Comparison of ENCODE assay signal across 8 cellular contexts in genomic region chr18:24138281-24138883, GRCh38. TPM values are rescaled to one million over a fixed set of nuclear protein-coding genes. Genes with fewer than 3 reads are reported as not detected.
DNase-seq lines count a peak whose midpoint lies in the region; ATAC-seq, FAIRE-seq and TF ChIP-seq lines count a peak whose summit lies in the region.

No MANE protein-coding gene starts in this region.

- no TSS peak for BruUV-seq in GM12878 (replicated peaks; lab: Mats Ljungman, UMichigan)

- H3K27me3 ChIP-seq in GM12878 (replicated peaks in 1 of 2; ENCODE audit: control insufficient read depth in 2 of 2, insufficient read depth in 2 of 2, low read length in 1 of 2): peaks cover 0 to 3% of the 10 kb centered on the region in 2 experiments; a peak in 1 of 4 replicates
- peaks cover 7% of the 10 kb centered on the region for H3K27me3 ChIP-seq in mononuclear cell (ENCODE audit: insufficient read depth, low read length)

- CTCF ChIA-PET in HEK293T (lab: Yijun Ruan, JAX) (interaction anchor here (1.1 to 1.9 kb wide), 3 partner anchors 18 to 351 kb away, joined by 3 to 6 read pairs (median 3); no protein-coding TSS in a partner anchor), GM12878 (lab: Yijun Ruan, JAX) (interaction anchor here (0.9 to 1.5 kb wide), 5 partner anchors 9 to 219 kb away, joined by 3 to 6 read pairs (median 4); no protein-coding TSS in a partner anchor)

- DNase-seq in AG10803 (ENCODE audit: low read depth): no peak
- no peak for DNase-seq in HEK293T (ENCODE audit: extremely low spot score)
- no peak for DNase-seq in GM12878 (ENCODE audit: low read depth, low spot score)
- no peak for DNase-seq in posterior cingulate gyrus
- DNase-seq in H4 (ENCODE audit: low spot score): no peak
- DNase-seq in NCI-H2171 (lab: John Stamatoyannopoulos, UW): no peak

- H3K4me1 ChIP-seq in GM12878 (ENCODE audit: control insufficient read depth, insufficient read depth, low read length): peaks cover 9% of the 10 kb centered on the region
- H3K4me1 ChIP-seq in mononuclear cell (ENCODE audit: insufficient read depth, low read length): peaks cover 17% of the 10 kb centered on the region

- no peaks in the 10 kb centered on the region for H3K9me3 ChIP-seq in GM12878 (replicated peaks; ENCODE audit: control insufficient read depth, insufficient read depth, low read length)
- no peaks in the 10 kb centered on the region for H3K9me3 ChIP-seq in mononuclear cell (ENCODE audit: low read depth, low read length)

- H3K4me3 ChIP-seq in AG10803 (ENCODE audit: low read length) (peak overlapping the region; percentile 77), GM12878 (peak overlapping the region; percentile 68), mononuclear cell (ENCODE audit: low read length) (peak overlapping the region; percentile 34)

- intact Hi-C loops in GM12878 (cut with micrococcal nuclease; ENCODE audit: unreplicated experiment) (no loop called here), posterior cingulate gyrus (cut with DNase I) (no loop called here)

- WGBS in GM12878 (ENCODE audit: insufficient coverage, insufficient replicate concordance, low lambda C conversion rate, missing lambda C conversion rate): 51% methylated on average over 18 of the region's 18 CpGs

- in situ Hi-C loops in GM12878 (cut with MboI): no loop called here

- no peaks in the 10 kb centered on the region for H3K79me2 ChIP-seq in GM12878 (ENCODE audit: control insufficient read depth, insufficient read depth, low read length)

- peak overlapping the region; percentile 72; the same call in 1 of the 2 replicates for H3K9ac ChIP-seq in GM12878 (ENCODE audit: control insufficient read depth, insufficient read depth, low read length)

- SMC1A ChIA-PET in GM12878 (lab: Charles Lee; ENCODE audit: uncharacterized antibody, unreplicated experiment): interaction anchor here (0.8 kb wide), 1 partner anchor 195 kb away, joined by 3 read pairs; no protein-coding TSS in a partner anchor

- no peaks in the 10 kb centered on the region for H4K20me1 ChIP-seq in GM12878 (ENCODE audit: control insufficient read depth, insufficient read depth)

- RAD21 ChIA-PET in GM12878 (lab: Charles Lee; ENCODE audit: unreplicated experiment): interaction anchor here (1.2 kb wide), 1 partner anchor 19 kb away, joined by 3 read pairs; no protein-coding TSS in a partner anchor

- TF ChIP-seq POLR2A in GM12878 (IDR thresholded peaks at IDR 0.05; ENCODE audit: low read depth, low read length): no peak

- H2AFZ ChIP-seq in GM12878 (ENCODE audit: control insufficient read depth, low read depth, low read length): peak overlapping the region; percentile 79

- ATAC-seq in GM12878: peak; percentile 16
- ATAC-seq in GM21367 (IDR thresholded peaks at IDR 0.05; ENCODE audit: unreplicated experiment): no peak

- peaks cover 0 to 1% of the 10 kb centered on the region in 2 experiments; a peak in 1 of 4 replicates for H3K36me3 ChIP-seq in GM12878 (ENCODE audit: control insufficient read depth in 2 of 2, insufficient read depth in 2 of 2, low read length in 1 of 2)

- TF ChIP-seq RAD21 in GM12878 (IDR thresholded peaks at IDR 0.05; ENCODE audit: insufficient read depth, low read depth, low read length): no peak

- peak; percentile 52 for FAIRE-seq in GM12878 (lab: Jason Lieb, UNC)

- TF ChIP-seq CTCF in AG10803 (conservative IDR thresholded peaks at IDR 0.05; ENCODE audit: low read length) (no peak), GM12878 (IDR thresholded peaks at IDR 0.05 in 2 of 3, conservative IDR thresholded peaks at IDR 0.05 in 1 of 3; ENCODE audit: control insufficient read depth in 2 of 3, extremely low read depth in 1 of 3, insufficient read depth in 1 of 3, low read depth in 3 of 3, low read length in 3 of 3) (no peak)

- no peak overlapping the region for H3K27ac ChIP-seq in GM12878 (ENCODE audit: control insufficient read depth, insufficient read depth)

- no peak for TF ChIP-seq EP300 in GM12878 (IDR thresholded peaks at IDR 0.05; ENCODE audit: borderline replicate concordance in 1 of 2, control insufficient read depth in 1 of 2, low read depth in 2 of 2, low read length in 2 of 2)

- H3K4me2 ChIP-seq in GM12878 (ENCODE audit: control insufficient read depth, insufficient read depth): peak overlapping the region; percentile 100

- POLR2A ChIA-PET in HEK293T (lab: Yijun Ruan, JAX): interaction anchor here (0.6 to 2.2 kb wide), 43 partner anchors 9 to 694 kb away, joined by 3 to 14 read pairs (median 4); no protein-coding TSS in a partner anchor
- POLR2A ChIA-PET in GM12878 (lab: Charles Lee): no interaction called here

TF ChIP-seq in HEK293T, 16 proteins besides CTCF, POLR2A, EP300 and RAD21:
- no peak for TF ChIP-seq LEF1 (IDR thresholded peaks at IDR 0.05; ENCODE audit: borderline replicate concordance)
- TF ChIP-seq PKNOX1 (IDR thresholded peaks at IDR 0.05): peak; percentile 62
- TF ChIP-seq FOXA1 (IDR thresholded peaks at IDR 0.05): no peak

TF ChIP-seq in GM12878, 131 proteins besides CTCF, POLR2A, EP300 and RAD21 (continues in another document):
- TF ChIP-seq CREM (IDR thresholded peaks at IDR 0.05; ENCODE audit: low read depth): no peak
- TF ChIP-seq RELB (IDR thresholded peaks at IDR 0.05; ENCODE audit: low read depth): no peak
- TF ChIP-seq IKZF2 (IDR thresholded peaks at IDR 0.05): 0 out of 4 replicates have a peak, but pooled peaks of 1 of the 2 experiments have one; percentile 7
- no peak for TF ChIP-seq IKZF1 (conservative IDR thresholded peaks at IDR 0.05)
- no peak for TF ChIP-seq EZH2 (IDR thresholded peaks at IDR 0.05; ENCODE audit: borderline replicate concordance, control insufficient read depth, low read depth, low read length)
- TF ChIP-seq RUNX3 (IDR thresholded peaks at IDR 0.05; ENCODE audit: low read length): no peak
- TF ChIP-seq KDM1A (IDR thresholded peaks at IDR 0.05; ENCODE audit: borderline replicate concordance): no peak
- TF ChIP-seq RAD51 (IDR thresholded peaks at IDR 0.05): no peak
- no peak for TF ChIP-seq HSF1 (IDR thresholded peaks at IDR 0.05; ENCODE audit: low read depth, low read length)
- TF ChIP-seq NFYA (IDR thresholded peaks at IDR 0.05; ENCODE audit: borderline replicate concordance, low read depth, low read length): no peak
- TF ChIP-seq NFIC (IDR thresholded peaks at IDR 0.05; ENCODE audit: low read depth, low read length): 0 out of 2 replicates have a peak, but pooled peaks have one; percentile 17
- TF ChIP-seq POLR2AphosphoS5 (IDR thresholded peaks at IDR 0.05; ENCODE audit: low read length): no peak; the same call in 1 of the 2 replicates
- no peak for TF ChIP-seq CHD2 (IDR thresholded peaks at IDR 0.05; ENCODE audit: borderline replicate concordance, low read depth, low read length)
- TF ChIP-seq ZBED1 (IDR thresholded peaks at IDR 0.05; ENCODE audit: borderline replicate concordance): peak; percentile 53; the same call in 1 of the 2 replicates
- TF ChIP-seq MTA3 (IDR thresholded peaks at IDR 0.05; ENCODE audit: borderline replicate concordance, low read length): peak; percentile 69

RNA-seq across cellular contexts. Expression of gene CABYR, which starts 0.5 kb away (rescaled TPM):
- total RNA-seq in GM12878 (2013; cell fraction: nucleolus; rRNA removed): 2.3 and 3.8 TPM in 2 replicates
- total RNA-seq in GM12878 (2014; rRNA removed) (2.1 and 2.7 TPM in 2 replicates), GM12878 (2014; rRNA removed; fragmentation: Illumina TruSeq; extraction: Trizol) (1.9 and 2.4 TPM in 2 replicates), GM12878 (2021) (1.0 and 1.4 TPM in 2 replicates), mononuclear cell (0.84 TPM)
- 1.1 TPM for polyA plus RNA-seq in GM12878 (2011; ENCODE audit: low read depth)
- polyA plus RNA-seq in GM12878 (2011; rRNA removed) (0.17 and 0.29 TPM in 2 replicates), GM12878 (2014; fragmentation: Illumina TruSeq; extraction: Trizol) (2.8 and 3.6 TPM in 2 replicates), GM12878 (2014; fragmentation: Nextera tagmentation; extraction: Ambion mirVana) (1 to 10 TPM; 1.4 to 2.2 TPM), GM12878 (2014; rRNA removed) (1.5 and 1.7 TPM in 2 replicates), GM12878 (2016; fragmentation: Nextera tagmentation; extraction: Ambion mirVana) (1 to 10 TPM; 1.3 to 2.1 TPM)
- polyA plus RNA-seq in GM12878 (2011; cell fraction: cytosol; rRNA removed): 0.18 and 0.28 TPM in 2 replicates
- polyA plus RNA-seq in GM12878 (2011; cell fraction: nucleus; rRNA removed): 0.57 and 1.0 TPM in 2 replicates
- polyA plus RNA-seq in GM12878 (2012): 1.0 and 1.5 TPM in 2 replicates
- 0.72 TPM in 1 of 2 replicates, not detected in the other for polyA minus RNA-seq in GM12878 (2011; rRNA and poly(A)+ RNA removed)
- polyA minus RNA-seq in GM12878 (2011; cell fraction: cytosol; rRNA and poly(A)+ RNA removed): not detected in 2 replicates
- 0.48 TPM in 1 of 2 replicates, not detected in the other for polyA minus RNA-seq in GM12878 (2011; cell fraction: nucleus; rRNA and poly(A)+ RNA removed)
- 0.52 TPM in 1 of 2 replicates, not detected in the other for total RNA-seq in H4 (2014; rRNA removed; shearing (Covaris generic))
